ENCODE assay signal across 9 cellular contexts in the genomic region with DNA sequence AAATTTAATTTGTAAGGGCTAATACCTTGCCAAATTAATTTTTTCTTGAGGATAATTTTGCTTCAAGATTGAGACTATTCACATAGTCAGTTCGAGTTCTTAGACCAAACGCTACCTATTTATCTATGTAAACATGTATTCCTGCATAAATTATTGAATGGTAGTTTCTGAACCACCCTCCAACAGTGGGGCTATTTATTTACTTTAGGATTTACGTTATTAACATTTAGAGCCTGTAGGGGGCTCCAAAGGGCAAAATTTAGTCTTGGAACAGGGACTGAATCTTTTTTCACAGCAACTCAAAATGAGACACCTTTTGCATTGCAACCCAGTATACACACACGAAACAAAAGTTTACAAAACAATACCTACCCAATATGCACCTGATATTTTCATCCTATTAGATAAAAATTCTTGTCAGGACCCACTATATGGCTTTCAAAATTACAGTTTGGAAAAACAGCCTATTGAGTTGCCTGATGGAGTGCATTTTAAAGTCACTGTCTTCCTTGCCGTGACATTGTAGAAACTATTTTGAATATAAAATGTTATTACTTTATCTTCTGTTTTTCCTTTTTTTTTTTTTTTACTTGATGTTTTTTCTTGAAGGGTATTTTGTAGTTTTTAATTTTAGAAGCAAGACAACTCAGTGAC. TPM values are rescaled to one million over a fixed set of nuclear protein-coding genes. Genes with fewer than 3 reads are reported as not detected.
DNase-seq lines count a peak whose midpoint lies in the region; ATAC-seq, FAIRE-seq and TF ChIP-seq lines count a peak whose summit lies in the region.
"Had no signal": no experiment of that assay in that cellular context is flagged by ENCODE, and none has a peak within 500 bp of the region (broad histone marks: within the 10 kb centered on the region; RNA-seq: fewer than 3 reads in every experiment).

No MANE protein-coding gene starts in this region.

- H2AK5ac ChIP-seq in H1 (ENCODE audit: low read depth, low read length), result no peak overlapping the region

- H3K4me1 Mint-ChIP-seq in activated CD4-positive, alpha-beta T cell treated with anti-CD3 and anti-CD28 coated beads, Interleukin-2, amount 10 ng/mL, durations not matched to agents 24 days and 14 days, result no peaks in the 10 kb centered on the region

- no peak overlapping the region for H2BK120ac ChIP-seq in H1 (replicated peaks; ENCODE audit: low read depth, low read length)

- no peak overlapping the region for H4K91ac ChIP-seq in H1 (replicated peaks; ENCODE audit: insufficient read length, low read length)

- no peaks in the 10 kb centered on the region for H3K9me3 ChIP-seq in PC-3 (ENCODE audit: low read length)
- H3K9me3 ChIP-seq in H1 (ENCODE audit: insufficient read depth in 2 of 2, low read depth in 1 of 2, low read length in 1 of 2), result no peaks in the 10 kb centered on the region

- ATAC-seq in GM21367 (IDR thresholded peaks at IDR 0.05; ENCODE audit: unreplicated experiment), result peak; percentile 85
- peak; percentile 63; the same call in 1 of the 2 replicates for ATAC-seq in PC-3

- no peak overlapping the region for H2BK20ac ChIP-seq in H1 (ENCODE audit: low read length)

- H3K27me3 Mint-ChIP-seq in activated CD4-positive, alpha-beta T cell treated with anti-CD3 and anti-CD28 coated beads, Interleukin-2, amount 10 ng/mL, durations not matched to agents 24 days and 14 days, result no peaks in the 10 kb centered on the region

- H3K27ac Mint-ChIP-seq in activated CD4-positive, alpha-beta T cell treated with anti-CD3 and anti-CD28 coated beads, Interleukin-2, amount 10 ng/mL, durations not matched to agents 24 days and 14 days, result no peak overlapping the region

- no peaks in the 10 kb centered on the region for H3K79me1 ChIP-seq in H1 (ENCODE audit: low read depth, low read length)

- BruUV-seq in PC-3 (replicated peaks; lab: Mats Ljungman, UMichigan), result no TSS peak

- H3K4me3 Mint-ChIP-seq in activated CD4-positive, alpha-beta T cell treated with anti-CD3 and anti-CD28 coated beads, Interleukin-2, amount 10 ng/mL, durations not matched to agents 24 days and 14 days, result no peak overlapping the region

- H4K20me1 ChIP-seq in PC-3 (ENCODE audit: low read length), result no peaks in the 10 kb centered on the region
- no peaks in the 10 kb centered on the region for H4K20me1 ChIP-seq in H1 (replicated peaks in 1 of 2; ENCODE audit: control insufficient read depth in 1 of 2, insufficient read depth in 2 of 2, low read length in 2 of 2)

- no peak overlapping the region for H2AFZ ChIP-seq in PC-3 (ENCODE audit: low read length)
- H2AFZ ChIP-seq in H1 (ENCODE audit: low read length), result no peak overlapping the region

- H3F3A ChIP-seq in PC-3 (ENCODE audit: low read length, unreplicated experiment), result no peaks in the 10 kb centered on the region

- H3K4me3 ChIP-seq in PC-3 (ENCODE audit: low read length) (no peak overlapping the region), H1 (ENCODE audit: extremely low read depth in 1 of 4, insufficient read depth in 2 of 4, low read depth in 3 of 4, low read length in 4 of 4) (no peak overlapping the region)

- CTCF ChIA-PET in PC-3 (lab: Charles Lee), result no interaction called here
- CTCF ChIA-PET in H1 (lab: Charles Lee; ENCODE audit: partially characterized antibody), result interaction anchor here (0.7 to 2.1 kb wide), 8 partner anchors 11 to 331 kb away, joined by 3 to 18 read pairs (median 6); no protein-coding TSS in a partner anchor

- H3K23ac ChIP-seq in H1 (ENCODE audit: insufficient read length), result no peak overlapping the region

- no peak for TF ChIP-seq POLR2A in H1 (IDR thresholded peaks at IDR 0.05; ENCODE audit: control extremely low read depth in 1 of 2, low read depth in 2 of 2, low read length in 2 of 2)

- no peak overlapping the region for H4K5ac ChIP-seq in H1 (ENCODE audit: insufficient read length, low read depth, low read length)

- H3K27ac ChIP-seq in PC-3 (ENCODE audit: low read length) (no peak overlapping the region), H1 (ENCODE audit: low read depth, low read length) (no peak overlapping the region)
- H3K27ac ChIP-seq: epithelial cell of prostate had no signal

- TF ChIP-seq CTCF in PC-3 (conservative IDR thresholded peaks at IDR 0.05; ENCODE audit: low read depth, low read length) (peak; percentile 89), H1 (IDR thresholded peaks at IDR 0.05; ENCODE audit: control extremely low read depth in 1 of 3, insufficient read depth in 1 of 3, low read depth in 1 of 3, low read length in 3 of 3) (peak in 2 of 3 experiments; percentile 37 to 67; a peak in 2 of 4 replicates)

- H3K9ac ChIP-seq in PC-3 (ENCODE audit: low read length) (no peak overlapping the region), H1 (replicated peaks in 1 of 4; ENCODE audit: extremely low read depth in 1 of 4, low read depth in 3 of 4, low read length in 3 of 4) (no peak overlapping the region)

- no peak for FAIRE-seq in H1 (lab: Jason Lieb, UNC)

- no peaks in the 10 kb centered on the region for H3K9me2 ChIP-seq in PC-3 (replicated peaks; ENCODE audit: low read length)

- H3K56ac ChIP-seq in H1 (replicated peaks; ENCODE audit: insufficient read length, low read depth, low read length), result no peak overlapping the region

- H3K27me3 ChIP-seq in PC-3 (ENCODE audit: low read length) (no peaks in the 10 kb centered on the region), H1 (replicated peaks in 1 of 4; ENCODE audit: control insufficient read depth in 3 of 4, extremely low read depth in 1 of 4, insufficient read depth in 3 of 4, low read length in 3 of 4) (no peaks in the 10 kb centered on the region)

- H3K9me3 Mint-ChIP-seq in activated CD4-positive, alpha-beta T cell treated with anti-CD3 and anti-CD28 coated beads, Interleukin-2, amount 10 ng/mL, durations not matched to agents 24 days and 14 days, result no peaks in the 10 kb centered on the region

- H2BK5ac ChIP-seq in H1 (ENCODE audit: low read depth, low read length), result no peak overlapping the region

- POLR2A ChIA-PET in PC-3 (lab: Charles Lee; ENCODE audit: unreplicated experiment) (no interaction called here), H1 (lab: Charles Lee; ENCODE audit: partially characterized antibody) (interaction anchor here (1.1 kb wide), 1 partner anchor 12 kb away, joined by 4 read pairs; no protein-coding TSS in a partner anchor)

- intact Hi-C loops in activated CD4-positive, alpha-beta T cell treated with anti-CD3 and anti-CD28 coated beads, Interleukin-2, amount 10 ng/mL, durations not matched to agents 24 days and 14 days (cut with micrococcal nuclease), result loop anchor here (1.0 kb wide), 1 partner anchor 136 kb away; no protein-coding TSS in a partner anchor
- intact Hi-C loops in PC-3 (cut with micrococcal nuclease), result loop anchor here (1.0 kb wide), 1 partner anchor 136 kb away; no protein-coding TSS in a partner anchor

- peaks cover 12% of the 10 kb centered on the region; the same call in 1 of the 2 replicates for H3K36me3 ChIP-seq in PC-3 (ENCODE audit: low read depth, low read length)
- peaks cover 0 to 12% (median 1%) of the 10 kb centered on the region in 4 experiments; a peak in 2 of 8 replicates for H3K36me3 ChIP-seq in H1 (ENCODE audit: control insufficient read depth in 2 of 4, insufficient read depth in 4 of 4, low read length in 3 of 4)

- TF ChIP-seq RAD21 in H1 (IDR thresholded peaks at IDR 0.05 in 1 of 2, conservative IDR thresholded peaks at IDR 0.05 in 1 of 2; ENCODE audit: low read depth in 2 of 2, low read length in 2 of 2), result peak; percentile 79 to 80

- no peak overlapping the region for H3K4me2 ChIP-seq in PC-3 (ENCODE audit: low read length)
- no peak overlapping the region for H3K4me2 ChIP-seq in H1 (ENCODE audit: insufficient read depth in 1 of 2, low read depth in 2 of 2, low read length in 2 of 2)

- peaks cover 19% of the 10 kb centered on the region for H3K4me1 ChIP-seq in PC-3 (ENCODE audit: insufficient read depth, low read length)
- no peaks in the 10 kb centered on the region for H3K4me1 ChIP-seq in H1 (replicated peaks in 1 of 4; ENCODE audit: control insufficient read depth in 3 of 4, insufficient read depth in 4 of 4, low read length in 3 of 4)

- DNase-seq in activated CD4-positive, alpha-beta T cell treated with anti-CD3 and anti-CD28 coated beads, Interleukin-2, amount 10 ng/mL, durations not matched to agents 24 days and 14 days, result peak; percentile 71
- DNase-seq in activated CD4-positive, alpha-beta T cell treated with anti-CD3 and anti-CD28 coated beads for 1 hour, result no peak
- peak; percentile 66 for DNase-seq in HT-29 (ENCODE audit: low spot score)
- DNase-seq in PC-3, result peak; percentile 77
- DNase-seq in H1 (ENCODE audit: low read depth in 1 of 2, low spot score in 2 of 2), result no peak
- peak; percentile 73 for DNase-seq in myocyte (ENCODE audit: low read depth)
- DNase-seq in NCI-H2107 treated with DMSO at 0.1 percent for 48 hours (lab: John Stamatoyannopoulos, UW; ENCODE audit: unreplicated experiment), result no peak

- no peak overlapping the region for H2BK12ac ChIP-seq in H1 (ENCODE audit: low read depth, low read length)

- no peak for TF ChIP-seq EP300 in H1 (IDR thresholded peaks at IDR 0.05; ENCODE audit: borderline replicate concordance in 1 of 2, low read depth in 2 of 2, low read length in 2 of 2)

- no peak overlapping the region for H3K14ac ChIP-seq in H1 (ENCODE audit: insufficient read length)

- no peak overlapping the region for H3K4ac ChIP-seq in H1 (replicated peaks; ENCODE audit: insufficient read length, low read depth, low read length)

- H3K36me3 Mint-ChIP-seq in activated CD4-positive, alpha-beta T cell treated with anti-CD3 and anti-CD28 coated beads, Interleukin-2, amount 10 ng/mL, durations not matched to agents 24 days and 14 days (ENCODE audit: low read depth), result peaks cover 10% of the 10 kb centered on the region

- H3K79me2 ChIP-seq in PC-3 (ENCODE audit: low read length), result no peaks in the 10 kb centered on the region
- H3K79me2 ChIP-seq in H1 (ENCODE audit: control insufficient read depth in 1 of 2, insufficient read depth in 2 of 2, low read length in 2 of 2), result no peaks in the 10 kb centered on the region

- no peaks in the 10 kb centered on the region for H3K23me2 ChIP-seq in H1 (ENCODE audit: low read depth, low read length)

- no peak overlapping the region for H4K8ac ChIP-seq in H1 (ENCODE audit: extremely low read depth, insufficient read depth, low read length)

- WGBS in H1 (ENCODE audit: extremely low coverage in 1 of 2, insufficient coverage in 1 of 2, insufficient read length in 1 of 2, insufficient replicate concordance in 2 of 2, low coverage in 1 of 2, low lambda C conversion rate in 2 of 2, missing lambda C conversion rate in 1 of 2), 2 experiments, result 27% methylated on average over 5 of the region's 5 CpGs; no CpG with 5 or more reads in 1 of the 2 experiments

- no peak overlapping the region for H3K18ac ChIP-seq in H1 (ENCODE audit: extremely low read depth, low read length)

- no peak overlapping the region for H2BK15ac ChIP-seq in H1 (ENCODE audit: low read length)

RNA-seq across cellular contexts. Expression of a gene that starts 47.1 kb away (rescaled TPM):
- total RNA-seq in activated CD4-positive, alpha-beta T cell treated with anti-CD3 and anti-CD28 coated beads, Interleukin-2, amount 10 ng/mL, durations not matched to agents 24 days and 14 days, result 0.14 TPM in 2 replicates
- 0.16 TPM in 1 of 2 replicates, not detected in the other for total RNA-seq in HT-29 (2014; rRNA removed; shearing (Covaris generic))
- not detected in 2 replicates for total RNA-seq in PC-3 (2014; rRNA removed)
- 0.11 TPM in 1 of 2 replicates, not detected in the other for total RNA-seq in H1 (2021; fragmentation: NEBNext Ultra II Directional; extraction: Animal tissue kit (Norgen Biotek cat#: 25700))
- polyA plus RNA-seq in H1 (2011; rRNA removed), result 0.09 and 0.22 TPM in 2 replicates
- polyA plus RNA-seq in H1 (2011; cell fraction: cytosol; rRNA removed), result 0.03 TPM
- polyA plus RNA-seq in H1 (2011; cell fraction: nucleus; rRNA removed), result 0.10 TPM
- polyA plus RNA-seq in H1 (2012, experiment 1 of 2), result 0.07 TPM in 1 of 4 replicates, not detected in the others
- polyA plus RNA-seq in H1 (2012, experiment 2 of 2), result not detected
- 0.06 TPM for polyA plus RNA-seq in H1 (2013, experiment 1 of 2)
- polyA plus RNA-seq in H1 (2013, experiment 2 of 2), result 0.06 TPM
- not detected in 2 replicates for polyA minus RNA-seq in H1 (2011; rRNA and poly(A)+ RNA removed)
- not detected for polyA minus RNA-seq in H1 (2011; cell fraction: cytosol; rRNA and poly(A)+ RNA removed)
- not detected for polyA minus RNA-seq in H1 (2011; cell fraction: nucleus; rRNA and poly(A)+ RNA removed)
- 0.10 and 0.35 TPM in 2 replicates for total RNA-seq in myocyte
- 0.05 TPM for polyA plus RNA-seq in myocyte (2012)

Comparison
In these comparisons a context has a peak if more than half of its experiments do, and no peak if none do; other contexts are left out.
1. DNase-seq: peak in activated CD4-positive, alpha-beta T cell treated with anti-CD3 and anti-CD28 coated beads, Interleukin-2, amount 10 ng/mL, durations not matched to agents 24 days and 14 days (single experiment), HT-29 (single experiment), PC-3 (single experiment) and myocyte (single experiment); none in activated CD4-positive, alpha-beta T cell treated with anti-CD3 and anti-CD28 coated beads for 1 hour (single experiment), H1 (0 of 2) and NCI-H2107 treated with DMSO at 0.1 percent for 48 hours (single experiment).